In the genomic region with DNA sequence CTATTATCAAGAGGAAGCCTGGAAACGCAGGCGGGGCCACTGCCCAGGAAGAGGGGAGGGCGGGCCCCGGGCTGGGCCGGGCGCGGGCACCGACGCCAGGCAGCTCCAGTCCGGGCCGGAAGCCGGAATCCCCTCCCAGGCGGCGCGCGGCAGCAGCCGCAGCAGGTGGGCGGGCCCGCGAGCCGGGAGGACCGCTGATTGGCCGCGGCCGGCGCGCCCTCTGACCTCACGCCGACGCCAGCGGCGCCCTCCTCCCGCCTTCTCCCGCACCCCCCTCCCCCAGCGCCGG, we compare ENCODE assay signal across 8 cellular contexts. TPM values are rescaled to one million over a fixed set of nuclear protein-coding genes. Genes with fewer than 3 reads are reported as not detected.
DNase-seq lines count a peak whose midpoint lies in the region; ATAC-seq and TF ChIP-seq lines count a peak whose summit lies in the region.

No MANE protein-coding gene starts in this region.

- TF ChIP-seq EP300 in Ishikawa (IDR thresholded peaks at IDR 0.05; ENCODE audit: borderline replicate concordance): no peak

- H3K27me3 ChIP-seq in esophagus (ENCODE audit: control insufficient read depth in 1 of 2, insufficient read depth in 2 of 2, low read length in 2 of 2) (no peaks in the 10 kb centered on the region), mucosa of rectum (ENCODE audit: control insufficient read depth in 2 of 2, insufficient read depth in 2 of 2, low read length in 2 of 2) (no peaks in the 10 kb centered on the region)

- CTCF ChIA-PET in OCI-LY7 (lab: Charles Lee; ENCODE audit: unreplicated experiment): no interaction called here

- no peaks in the 10 kb centered on the region for H3K9me3 ChIP-seq in OCI-LY7 (ENCODE audit: low read length)
- H3K9me3 ChIP-seq in esophagus (ENCODE audit: control insufficient read depth in 2 of 2, insufficient read depth in 1 of 2, low read depth in 1 of 2, low read length in 1 of 2): no peaks in the 10 kb centered on the region
- no peaks in the 10 kb centered on the region for H3K9me3 ChIP-seq in mucosa of rectum (ENCODE audit: control insufficient read depth in 2 of 2, low read length in 2 of 2)

- peak overlapping the region; percentile 92 for H3K4me3 Mint-ChIP-seq in activated T-cell treated with anti-CD3 and anti-CD28 coated beads, Interleukin-2, amount 50 U/mL, for 4 hours

- no peak overlapping the region; the same call in 1 of the 2 replicates for H2AFZ ChIP-seq in OCI-LY7 (ENCODE audit: low read length)

- H3K4me3 ChIP-seq in OCI-LY7 (ENCODE audit: low read depth, low read length, poor library complexity, severe bottlenecking) (peak overlapping the region; percentile 91), esophagus (ENCODE audit: low read depth in 1 of 2, low read length in 2 of 2) (peak overlapping the region; percentile 84 to 88), mucosa of rectum (ENCODE audit: low read length in 2 of 2) (peak overlapping the region; percentile 87 to 97)

- peak overlapping the region; percentile 85 for H3K27ac ChIP-seq in OCI-LY7 (ENCODE audit: low read depth, low read length, poor library complexity, severe bottlenecking)
- peak overlapping the region; percentile 99 to 100 for H3K27ac ChIP-seq in esophagus (ENCODE audit: low read depth in 2 of 2, low read length in 1 of 2)
- H3K27ac ChIP-seq in mucosa of rectum (ENCODE audit: low read depth in 2 of 2, low read length in 2 of 2): peak overlapping the region; percentile 99 to 100

- peak; percentile 90 for ATAC-seq in GM21619 (IDR thresholded peaks at IDR 0.05; ENCODE audit: unreplicated experiment)
- ATAC-seq in activated T-cell treated with anti-CD3 and anti-CD28 coated beads, Interleukin-2, amount 50 U/mL, for 4 hours: peak; percentile 92 to 94

- peak overlapping the region; percentile 99 for H3K4me2 ChIP-seq in OCI-LY7 (ENCODE audit: low read length)

- TF ChIP-seq CTCF in OCI-LY7 (conservative IDR thresholded peaks at IDR 0.05; ENCODE audit: low read length): no peak

- H3K9ac ChIP-seq in mucosa of rectum (ENCODE audit: low read depth in 1 of 2, low read length in 2 of 2): peak overlapping the region; percentile 75 to 97

- DNase-seq in DMS 273 treated with DMSO at 0.1 percent for 48 hours (lab: John Stamatoyannopoulos, UW) (peak; percentile 88), OCI-LY7 (ENCODE audit: low spot score) (peak; percentile 93)
- DNase-seq in activated T-cell treated with anti-CD3 and anti-CD28 coated beads, Interleukin-2, amount 50 U/mL, for 4 hours: peak; percentile 85
- DNase-seq in stimulated activated CD8-positive, alpha-beta memory T cell treated with anti-CD3 and anti-CD28 coated beads, Interleukin-4, amount 100 ng/mL, for 4 hours (ENCODE audit: low read depth in 2 of 2, low spot score in 1 of 2): peak; percentile 61 to 83

- H3K9me2 ChIP-seq in OCI-LY7 (ENCODE audit: insufficient read depth, low read length): no peaks in the 10 kb centered on the region

- BruUV-seq in OCI-LY7 (replicated peaks; lab: Mats Ljungman, UMichigan): no TSS peak

- H3K9me3 Mint-ChIP-seq in activated T-cell treated with anti-CD3 and anti-CD28 coated beads, Interleukin-2, amount 50 U/mL, for 4 hours: no peaks in the 10 kb centered on the region

- TF ChIP-seq RAD21 in Ishikawa (IDR thresholded peaks at IDR 0.05; ENCODE audit: low read depth): no peak

- peaks cover 9% of the 10 kb centered on the region for H3K36me3 Mint-ChIP-seq in activated T-cell treated with anti-CD3 and anti-CD28 coated beads, Interleukin-2, amount 50 U/mL, for 4 hours (ENCODE audit: insufficient read depth)

- H3K27me3 Mint-ChIP-seq in activated T-cell treated with anti-CD3 and anti-CD28 coated beads, Interleukin-2, amount 50 U/mL, for 4 hours (ENCODE audit: low read depth): no peaks in the 10 kb centered on the region

- H3K4me1 ChIP-seq in OCI-LY7 (ENCODE audit: insufficient read depth, low read length, poor library complexity, severe bottlenecking) (peaks cover 19% of the 10 kb centered on the region), esophagus (ENCODE audit: control insufficient read depth in 2 of 2, insufficient read depth in 2 of 2, low read length in 1 of 2) (peaks cover 3% of the 10 kb centered on the region in 2 donors), mucosa of rectum (ENCODE audit: control insufficient read depth in 2 of 2, insufficient read depth in 2 of 2, low read length in 2 of 2) (peaks cover 13 to 16% of the 10 kb centered on the region in 2 donors)

- H3K36me3 ChIP-seq in OCI-LY7 (ENCODE audit: insufficient read depth, low read length): peaks cover 30% of the 10 kb centered on the region
- peaks cover 0 to 3% of the 10 kb centered on the region in 2 donors for H3K36me3 ChIP-seq in esophagus (ENCODE audit: control insufficient read depth in 2 of 2, insufficient read depth in 2 of 2, low read length in 1 of 2)
- peaks cover 6 to 18% of the 10 kb centered on the region in 2 donors for H3K36me3 ChIP-seq in mucosa of rectum (ENCODE audit: control insufficient read depth in 2 of 2, insufficient read depth in 2 of 2, low read length in 2 of 2)

- intact Hi-C loops in OCI-LY7 (cut with micrococcal nuclease; ENCODE audit: unreplicated experiment): loop anchor here (1.0 kb wide), 3 partner anchors 21 to 35 kb away; a partner anchor contains a TSS

- H3K4me1 Mint-ChIP-seq in activated T-cell treated with anti-CD3 and anti-CD28 coated beads, Interleukin-2, amount 50 U/mL, for 4 hours (ENCODE audit: low read depth): peaks cover 31% of the 10 kb centered on the region

- POLR2A ChIA-PET in OCI-LY7 (lab: Charles Lee): interaction anchor here (0.6 to 1.4 kb wide), 4 partner anchors 10 to 739 kb away, joined by 3 to 7 read pairs (median 4); a partner anchor contains a TSS

- peaks cover 36% of the 10 kb centered on the region for H3K79me2 ChIP-seq in OCI-LY7 (ENCODE audit: insufficient read depth, low read depth, low read length)

- H4K20me1 ChIP-seq in OCI-LY7 (ENCODE audit: insufficient read depth, low read length): peaks cover 6% of the 10 kb centered on the region; the same call in 1 of the 2 replicates

- WGBS in esophagus, 2 donors: 0 to 1% methylated on average over 15 to 36 of the region's 36 CpGs

TF ChIP-seq in Ishikawa, 13 proteins besides CTCF, POLR2A, EP300 and RAD21:
- TF ChIP-seq NFIC (IDR thresholded peaks at IDR 0.05) (no peak), CREB1 (IDR thresholded peaks at IDR 0.05; ENCODE audit: low read depth) (0 out of 2 replicates have a peak, but pooled peaks have one; percentile 34)
- TF ChIP-seq, protein P1, sequence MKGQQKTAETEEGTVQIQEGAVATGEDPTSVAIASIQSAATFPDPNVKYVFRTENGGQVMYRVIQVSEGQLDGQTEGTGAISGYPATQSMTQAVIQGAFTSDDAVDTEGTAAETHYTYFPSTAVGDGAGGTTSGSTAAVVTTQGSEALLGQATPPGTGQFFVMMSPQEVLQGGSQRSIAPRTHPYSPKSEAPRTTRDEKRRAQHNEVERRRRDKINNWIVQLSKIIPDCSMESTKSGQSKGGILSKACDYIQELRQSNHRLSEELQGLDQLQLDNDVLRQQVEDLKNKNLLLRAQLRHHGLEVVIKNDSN (IDR thresholded peaks at IDR 0.05): no peak

RNA-seq across cellular contexts. Expression of a gene that starts 0.4 kb away (rescaled TPM):
- total RNA-seq in OCI-LY7 (2014; rRNA removed; shearing (Covaris generic)): 27.7 and 31.7 TPM in 2 replicates
- total RNA-seq in OCI-LY7 (2022): 47.1 and 51.7 TPM in 2 replicates
- 10 to 100 TPM; 74.8 to 76.3 (median 74.9) TPM for total RNA-seq in activated T-cell treated with anti-CD3 and anti-CD28 coated beads, Interleukin-2, amount 50 U/mL, for 4 hours
- 10 to 100 TPM; 30.0 to 43.5 TPM for polyA plus RNA-seq in esophagus

RNA-seq across cellular contexts. Expression of a gene that starts 21.3 kb away (rescaled TPM):
- total RNA-seq in OCI-LY7 (2014; rRNA removed; shearing (Covaris generic)): 36.9 and 39.8 TPM in 2 replicates
- 42.8 and 47.9 TPM in 2 replicates for total RNA-seq in OCI-LY7 (2022)
- 10 to 100 TPM; 34.0 to 42.6 (median 42.1) TPM for total RNA-seq in activated T-cell treated with anti-CD3 and anti-CD28 coated beads, Interleukin-2, amount 50 U/mL, for 4 hours
- 10 to 100 TPM in 1 of 2 donors, 1 to 10 TPM in 1; 7.6 to 13.7 TPM for polyA plus RNA-seq in esophagus

RNA-seq across cellular contexts. Expression of a gene that starts 35.0 kb away (rescaled TPM):
- 77.8 and 86.8 TPM in 2 replicates for total RNA-seq in OCI-LY7 (2014; rRNA removed; shearing (Covaris generic))
- 109 and 117 TPM in 2 replicates for total RNA-seq in OCI-LY7 (2022)
- 10 to 100 TPM; 86.5 to 93.5 (median 93.3) TPM for total RNA-seq in activated T-cell treated with anti-CD3 and anti-CD28 coated beads, Interleukin-2, amount 50 U/mL, for 4 hours
- 10 to 100 TPM; 10.9 to 11.8 TPM for polyA plus RNA-seq in esophagus

Comparison
In these comparisons a context has a peak if more than half of its experiments do, and no peak if none do; other contexts are left out.
1. Peak in every context shown above with its lines: DNase-seq, ATAC-seq, H3K4me3 ChIP-seq and H3K27ac ChIP-seq.